ENCODE assay signal across 33 cellular contexts in genomic region chr22:24905909-24906308, GRCh38. TPM values are rescaled to one million over a fixed set of nuclear protein-coding genes. Genes with fewer than 3 reads are reported as not detected.
"Had no signal": no experiment of that assay in that cellular context is flagged by ENCODE, and none has a peak within 500 bp of the region (broad histone marks: within the 10 kb centered on the region; RNA-seq: fewer than 3 reads in every experiment).

No MANE protein-coding gene starts in this region.

- H3K9me3 ChIP-seq: colonic mucosa, gastrocnemius medialis had no signal

- ATAC-seq: effector memory CD8-positive, alpha-beta T cell; esophagus mucosa; gastrocnemius medialis; heart right ventricle; left colon; left lung; left ventricle myocardium superior; lower lobe of right lung; mucosa of descending colon had no signal

- DNase-seq: colonic mucosa; cortex of kidney; effector CD8-positive, alpha-beta T cell; effector memory CD8-positive, alpha-beta T cell; endodermal cell; erythroblast; esophagus squamous epithelium; foreskin fibroblast; foreskin melanocyte; gastrocnemius medialis; glutamatergic neuron; head of caudate nucleus; heart right ventricle; hippocampal formation; islet precursor cell; kidney; kidney glomerular epithelial cell; left colon; left lung; left ventricle myocardium superior; lower lobe of right lung; mesenchymal stem cell; mucosa of descending colon; naive B cell had no signal

- H3K4me3 ChIP-seq: colonic mucosa, esophagus squamous epithelium, gastrocnemius medialis, heart right ventricle, left lung, lower lobe of right lung, mucosa of descending colon had no signal

- H3K36me3 ChIP-seq: colonic mucosa, gastrocnemius medialis had no signal

- H3K27me3 ChIP-seq: colonic mucosa, esophagus squamous epithelium, gastrocnemius medialis, heart right ventricle, left lung had no signal

- H3K4me1 ChIP-seq: colonic mucosa, esophagus squamous epithelium, gastrocnemius medialis, heart right ventricle, left lung, lower lobe of right lung had no signal

- FAIRE-seq: endometrium, kidney had no signal

- H3K27ac ChIP-seq: colonic mucosa, epithelial cell of prostate, esophagus squamous epithelium, gastrocnemius medialis, heart right ventricle, left lung, lower lobe of right lung had no signal

RNA-seq across cellular contexts. Expression of gene LHFPL7, which starts 40.6 kb away (rescaled TPM):
- total RNA-seq: colonic mucosa, dermis microvascular lymphatic vessel endothelial cell, endodermal cell, esophagus mucosa, esophagus squamous epithelium, gastrocnemius medialis, glomerular endothelial cell, heart right ventricle, kidney, left lung, left ventricle myocardium superior, lower lobe of right lung, lung microvascular endothelial cell, mesenteric fat pad, mesothelial cell of epicardium, myocyte had no signal
- polyA plus RNA-seq: heart right ventricle had no signal
